20 cellular contexts compared by ENCODE assay signal in genomic region chr15:56844463-56844862, GRCh38.
"Had no signal": no experiment of that assay in that cellular context is flagged by ENCODE, and none has a peak within 500 bp of the region (broad histone marks: within the 10 kb centered on the region; RNA-seq: fewer than 3 reads in every experiment).

No MANE protein-coding gene starts in this region.

- H3K27ac ChIP-seq: heart left ventricle, neutrophil, right atrium auricular region, sigmoid colon, skin epidermis, stomach, thoracic aorta had no signal

- H3K27me3 ChIP-seq: heart left ventricle, neutrophil, right atrium auricular region, sigmoid colon, stomach had no signal

- DNase-seq: effector memory CD4-positive, alpha-beta T cell; heart left ventricle; hypothalamus; islet precursor cell; left ventricle myocardium superior; mesendoderm; naive thymus-derived CD8-positive, alpha-beta T cell; sigmoid colon; stimulated activated CD4-positive, alpha-beta T cell treated with anti-CD3 and anti-CD28 coated beads, Interleukin-12 subunit alpha, Interleukin-12 subunit beta, amount 100 ng/mL, for 4 hours; stimulated activated naive CD4-positive, alpha-beta T cell; stomach; substantia nigra; trophoblast cell had no signal

- ATAC-seq: esophagus mucosa; heart left ventricle; left ventricle myocardium superior; naive thymus-derived CD8-positive, alpha-beta T cell had no signal

- H3K36me3 ChIP-seq: neutrophil, right atrium auricular region, stomach, thoracic aorta had no signal

- H3K4me3 ChIP-seq: heart left ventricle, right atrium auricular region, sigmoid colon, skin epidermis, stomach, thoracic aorta had no signal

- H3K4me1 ChIP-seq: heart left ventricle, right atrium auricular region, sigmoid colon, stomach had no signal

- FAIRE-seq: endometrium, frontal cortex had no signal

- H3K9me3 ChIP-seq: heart left ventricle, neutrophil, right atrium auricular region, sigmoid colon, stomach, thoracic aorta had no signal
